10 cellular contexts compared by ENCODE assay signal in genomic region chr9:128103589-128103962, GRCh38. TPM values are rescaled to one million over a fixed set of nuclear protein-coding genes. Genes with fewer than 3 reads are reported as not detected.
A peak's percentile ranks its signal among the peaks of the same experiment; 100 is the strongest.
DNase-seq lines count a peak whose midpoint lies in the region; ATAC-seq and TF ChIP-seq lines count a peak whose summit lies in the region.
"Had no signal": no experiment of that assay in that cellular context is flagged by ENCODE, and none has a peak within 500 bp of the region (broad histone marks: within the 10 kb centered on the region; RNA-seq: fewer than 3 reads in every experiment).

No MANE protein-coding gene starts in this region.

- H3K36me3 Mint-ChIP-seq in activated CD4-positive, alpha-beta T cell treated with anti-CD3 and anti-CD28 coated beads, Interleukin-2, amount 10 ng/mL, durations not matched to agents 7 days and 5 days (ENCODE audit: low read depth): peaks cover 52% of the 10 kb centered on the region
- peaks cover 29% of the 10 kb centered on the region for H3K36me3 Mint-ChIP-seq in mesothelial cell of epicardium

- TF ChIP-seq CTCF in fibroblast of the aortic adventitia (IDR thresholded peaks at IDR 0.05; ENCODE audit: insufficient read depth, low read length) (peak; percentile 10), mesothelial cell of epicardium (IDR thresholded peaks at IDR 0.05; ENCODE audit: unreplicated experiment) (no peak)

- H3K9me3 Mint-ChIP-seq in activated CD4-positive, alpha-beta T cell treated with anti-CD3 and anti-CD28 coated beads, Interleukin-2, amount 10 ng/mL, durations not matched to agents 7 days and 5 days: no peaks in the 10 kb centered on the region
- no peaks in the 10 kb centered on the region for H3K9me3 Mint-ChIP-seq in mesothelial cell of epicardium

- peak overlapping the region; percentile 83 for H3K27ac Mint-ChIP-seq in activated CD4-positive, alpha-beta T cell treated with anti-CD3 and anti-CD28 coated beads, Interleukin-2, amount 10 ng/mL, durations not matched to agents 7 days and 5 days
- H3K27ac Mint-ChIP-seq in mesothelial cell of epicardium: no peak overlapping the region

- CTCF ChIA-PET in activated CD4-positive, alpha-beta T cell treated with anti-CD3 and anti-CD28 coated beads, Interleukin-2, amount 10 ng/mL, durations not matched to agents 7 days and 5 days (lab: Charles Lee): interaction anchor here (0.6 to 7.7 kb wide), 3 partner anchors 10 to 50 kb away, joined by 4 to 54 read pairs (median 5); no protein-coding TSS in a partner anchor

- POLR2A ChIA-PET in activated CD4-positive, alpha-beta T cell treated with anti-CD3 and anti-CD28 coated beads, Interleukin-2, amount 10 ng/mL, durations not matched to agents 7 days and 5 days (lab: Charles Lee): no interaction called here

- H3K27me3 Mint-ChIP-seq in activated CD4-positive, alpha-beta T cell treated with anti-CD3 and anti-CD28 coated beads, Interleukin-2, amount 10 ng/mL, durations not matched to agents 7 days and 5 days: no peaks in the 10 kb centered on the region
- no peaks in the 10 kb centered on the region for H3K27me3 Mint-ChIP-seq in mesothelial cell of epicardium (ENCODE audit: low read depth)

- peaks cover 47% of the 10 kb centered on the region for H3K4me1 Mint-ChIP-seq in activated CD4-positive, alpha-beta T cell treated with anti-CD3 and anti-CD28 coated beads, Interleukin-2, amount 10 ng/mL, durations not matched to agents 7 days and 5 days
- H3K4me1 Mint-ChIP-seq in mesothelial cell of epicardium: peaks cover 25% of the 10 kb centered on the region

- DNase-seq in activated CD4-positive, CD25-positive, alpha-beta regulatory T cell (lab: John Stamatoyannopoulos, UW): no peak
- peak; percentile 53 for DNase-seq in activated CD4-positive, alpha-beta T cell treated with anti-CD3 and anti-CD28 coated beads, Interleukin-2, amount 10 ng/mL, durations not matched to agents 7 days and 5 days
- DNase-seq in fibroblast of the aortic adventitia (ENCODE audit: low read depth) (no peak), mesothelial cell of epicardium (ENCODE audit: low spot score in 2 of 2, unreplicated experiment in 2 of 2) (no peak), NCI-H345 (lab: John Stamatoyannopoulos, UW) (no peak), NOMO-1 (lab: John Stamatoyannopoulos, UW; ENCODE audit: unreplicated experiment in 2 of 2) (no peak)
- peak; percentile 50 for DNase-seq in stimulated activated naive CD8-positive, alpha-beta T cell treated with anti-CD3 and anti-CD28 coated beads, Interleukin-15, Interleukin-2, amounts not matched to agents 100 U/mL and 50 U/mL, for 24 hours
- DNase-seq: effector CD8-positive, alpha-beta T cell had no signal

- no peak overlapping the region for H3K4me3 ChIP-seq in fibroblast of the aortic adventitia (ENCODE audit: low read depth, low read length)

- H3K4me3 Mint-ChIP-seq in activated CD4-positive, alpha-beta T cell treated with anti-CD3 and anti-CD28 coated beads, Interleukin-2, amount 10 ng/mL, durations not matched to agents 7 days and 5 days: no peak overlapping the region
- no peak overlapping the region for H3K4me3 Mint-ChIP-seq in mesothelial cell of epicardium

- ATAC-seq in activated CD4-positive, CD25-positive, alpha-beta regulatory T cell treated with anti-CD3 and anti-CD28 coated beads, Interleukin-2, amount 50 U/mL, for 24 hours: peak; percentile 75 to 79
- peak; percentile 64 for ATAC-seq in stimulated activated naive CD8-positive, alpha-beta T cell treated with anti-CD3 and anti-CD28 coated beads, Interleukin-15, Interleukin-2, amounts not matched to agents 100 U/mL and 50 U/mL, for 24 hours

RNA-seq across cellular contexts. Expression of gene PTGES2, which starts 24.0 kb away (rescaled TPM):
- total RNA-seq in activated CD4-positive, alpha-beta T cell treated with anti-CD3 and anti-CD28 coated beads, Interleukin-2, amount 10 ng/mL, durations not matched to agents 7 days and 5 days: 10 to 100 TPM; 57.2 to 59.9 TPM
- total RNA-seq in fibroblast of the aortic adventitia (ENCODE audit: low replicate concordance): 33.9 and 40.8 TPM in 2 replicates
- total RNA-seq in mesothelial cell of epicardium: 70.0 to 74.8 TPM (median 72.6 TPM) in 3 replicates

RNA-seq across cellular contexts. Expression of gene SLC25A25, which starts 35.5 kb away (rescaled TPM):
- 10 to 100 TPM; 14.6 to 18.4 TPM for total RNA-seq in activated CD4-positive, alpha-beta T cell treated with anti-CD3 and anti-CD28 coated beads, Interleukin-2, amount 10 ng/mL, durations not matched to agents 7 days and 5 days
- total RNA-seq in fibroblast of the aortic adventitia (ENCODE audit: low replicate concordance): 15.2 and 20.2 TPM in 2 replicates
- 24.2 to 26.4 TPM (median 26.2 TPM) in 3 replicates for total RNA-seq in mesothelial cell of epicardium

RNA-seq across cellular contexts. Expression of gene NAIF1, which starts 36.5 kb away (rescaled TPM):
- 10 to 100 TPM; 13.9 to 14.2 TPM for total RNA-seq in activated CD4-positive, alpha-beta T cell treated with anti-CD3 and anti-CD28 coated beads, Interleukin-2, amount 10 ng/mL, durations not matched to agents 7 days and 5 days
- total RNA-seq in fibroblast of the aortic adventitia (ENCODE audit: low replicate concordance) (6.0 and 7.5 TPM in 2 replicates), mesothelial cell of epicardium (8.5 to 9.2 TPM (median 8.9 TPM) in 3 replicates)

RNA-seq across cellular contexts. Expression of gene LCN2, which starts 45.7 kb away (rescaled TPM):
- total RNA-seq in activated CD4-positive, alpha-beta T cell treated with anti-CD3 and anti-CD28 coated beads, Interleukin-2, amount 10 ng/mL, durations not matched to agents 7 days and 5 days: not detected
- total RNA-seq in fibroblast of the aortic adventitia (ENCODE audit: low replicate concordance): not detected in 2 replicates
- not detected in 3 replicates for total RNA-seq in mesothelial cell of epicardium
- total RNA-seq: RPMI7951 had no signal

RNA-seq across cellular contexts. Expression of gene BBLN, which starts 56.5 kb away (rescaled TPM):
- total RNA-seq in activated CD4-positive, alpha-beta T cell treated with anti-CD3 and anti-CD28 coated beads, Interleukin-2, amount 10 ng/mL, durations not matched to agents 7 days and 5 days: 10 to 100 TPM; 92.5 to 94.2 TPM
- total RNA-seq in fibroblast of the aortic adventitia (ENCODE audit: low replicate concordance): 37.4 and 63.4 TPM in 2 replicates
- total RNA-seq in mesothelial cell of epicardium: 60.7 to 64.4 TPM (median 63.1 TPM) in 3 replicates

Comparison
In these comparisons a context has a peak if more than half of its experiments do, and no peak if none do; other contexts are left out.
1. DNase-seq: peak in activated CD4-positive, alpha-beta T cell treated with anti-CD3 and anti-CD28 coated beads, Interleukin-2, amount 10 ng/mL, durations not matched to agents 7 days and 5 days (single experiment) and stimulated activated naive CD8-positive, alpha-beta T cell treated with anti-CD3 and anti-CD28 coated beads, Interleukin-15, Interleukin-2, amounts not matched to agents 100 U/mL and 50 U/mL, for 24 hours (single experiment); none in activated CD4-positive, CD25-positive, alpha-beta regulatory T cell (0 of 4), fibroblast of the aortic adventitia (single experiment), mesothelial cell of epicardium (0 of 2), NCI-H345 (single experiment) and NOMO-1 (0 of 2).